24 cellular contexts compared by ENCODE assay signal in genomic region chr10:120453886-120454285, GRCh38. TPM values are rescaled to one million over a fixed set of nuclear protein-coding genes. Genes with fewer than 3 reads are reported as not detected.
"Had no signal": no experiment of that assay in that cellular context is flagged by ENCODE, and none has a peak within 500 bp of the region (broad histone marks: within the 10 kb centered on the region; RNA-seq: fewer than 3 reads in every experiment).

No MANE protein-coding gene starts in this region.

- ATAC-seq: activated CD8-positive, alpha-beta T cell treated with anti-CD3 and anti-CD28 coated beads for 36 hours; Panc1; SK-N-SH treated with all-trans-retinoic acid at 6 μM for 48 hours; T-helper 17 cell had no signal

- DNase-seq: activated CD4-positive, CD25-positive, alpha-beta regulatory T cell; activated CD8-positive, alpha-beta memory T cell treated with anti-CD3 and anti-CD28 coated beads, Interleukin-2, amount 50 U/mL, for 4 hours; activated CD8-positive, alpha-beta T cell treated with anti-CD3 and anti-CD28 coated beads for 36 hours; activated naive CD4-positive, alpha-beta T cell treated with anti-CD3 and anti-CD28 coated beads, Interleukin-2, amount 50 U/mL, for 16 hours; activated naive CD8-positive, alpha-beta T cell treated with anti-CD3 and anti-CD28 coated beads, Interleukin-2, amount 10 ng/mL, durations not matched to agents 7 days and 5 days; adrenal gland; anterior cingulate cortex; cerebellar nuclear complex; NCI-H1048; NCI-H146; NCI-H187 treated with DMSO at 0.1 percent for 48 hours; NCI-H2081 treated with DMSO at 0.1 percent for 48 hours; NCI-H226; NCI-H526; NCI-H774; NK-92 treated with Interleukin-12 subunit alpha and Interleukin-12 subunit beta, amount 100 ng/mL, for 24 hours; OCI-M1; Right ventricle myocardium superior; SJCRH30; T-helper 17 cell; T-helper 9 cell had no signal

- H3K27ac Mint-ChIP-seq: activated CD8-positive, alpha-beta T cell treated with anti-CD3 and anti-CD28 coated beads for 36 hours; activated naive CD8-positive, alpha-beta T cell treated with anti-CD3 and anti-CD28 coated beads, Interleukin-2, amount 10 ng/mL, durations not matched to agents 7 days and 5 days; T-helper 17 cell had no signal

- H3K36me3 Mint-ChIP-seq: activated naive CD8-positive, alpha-beta T cell treated with anti-CD3 and anti-CD28 coated beads, Interleukin-2, amount 10 ng/mL, durations not matched to agents 7 days and 5 days had no signal

- H3K4me3 Mint-ChIP-seq: activated CD8-positive, alpha-beta T cell treated with anti-CD3 and anti-CD28 coated beads for 36 hours; activated naive CD8-positive, alpha-beta T cell treated with anti-CD3 and anti-CD28 coated beads, Interleukin-2, amount 10 ng/mL, durations not matched to agents 7 days and 5 days; T-helper 17 cell had no signal

- H3K4me1 Mint-ChIP-seq: activated naive CD8-positive, alpha-beta T cell treated with anti-CD3 and anti-CD28 coated beads, Interleukin-2, amount 10 ng/mL, durations not matched to agents 7 days and 5 days had no signal

- H3K4me3 ChIP-seq: adrenal gland, SJCRH30 had no signal

- H3K9me3 Mint-ChIP-seq: activated naive CD8-positive, alpha-beta T cell treated with anti-CD3 and anti-CD28 coated beads, Interleukin-2, amount 10 ng/mL, durations not matched to agents 7 days and 5 days had no signal

RNA-seq across cellular contexts. Expression of gene PLPP4, which starts 3.1 kb away (rescaled TPM):
- total RNA-seq: activated CD8-positive, alpha-beta T cell treated with anti-CD3 and anti-CD28 coated beads for 36 hours; activated naive CD8-positive, alpha-beta T cell treated with anti-CD3 and anti-CD28 coated beads, Interleukin-2, amount 10 ng/mL, durations not matched to agents 7 days and 5 days; adrenal gland; NCI-H460; Right ventricle myocardium superior; T-helper 17 cell had no signal
